In the genomic region with DNA sequence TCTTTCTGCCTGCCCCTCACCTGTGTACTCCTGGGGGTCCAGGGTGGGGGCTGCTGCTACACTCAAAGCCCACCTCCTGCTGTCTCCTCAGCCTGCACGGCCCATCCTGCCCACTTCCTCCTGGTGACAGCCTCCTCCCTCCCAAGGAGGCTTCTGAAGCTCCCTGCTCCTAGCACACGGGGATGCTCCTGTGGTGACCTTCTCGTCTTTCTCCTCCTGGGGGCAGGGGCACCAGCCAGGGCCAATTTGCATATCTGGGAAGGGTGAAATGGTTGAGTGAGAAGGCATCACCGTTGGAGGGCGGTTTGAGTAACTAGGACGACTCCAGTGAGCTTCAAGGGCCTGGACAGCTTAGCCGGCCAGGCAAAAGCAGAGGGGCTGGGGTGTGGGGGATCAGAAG, we compare ENCODE assay signal across 14 cellular contexts.
"Had no signal": no experiment of that assay in that cellular context is flagged by ENCODE, and none has a peak within 500 bp of the region (broad histone marks: within the 10 kb centered on the region; RNA-seq: fewer than 3 reads in every experiment).

No MANE protein-coding gene starts in this region.

- H3K27me3 ChIP-seq: adrenal gland, thyroid gland, vagina had no signal

- H3K4me1 ChIP-seq: adrenal gland, parathyroid adenoma, thyroid gland had no signal

- H3K9me3 Mint-ChIP-seq: activated CD8-positive, alpha-beta T cell treated with anti-CD3 and anti-CD28 coated beads for 36 hours; dendritic cell treated with granulocyte-macrophage colony-stimulating factor and Interleukin-4, amounts not matched to agents 40 ng/mL and 50 ng/mL, for 4 days; memory B cell; nephron progenitor cell had no signal

- H3K36me3 Mint-ChIP-seq: memory B cell had no signal

- DNase-seq: activated CD4-positive, CD25-positive, alpha-beta regulatory T cell treated with anti-CD3 and anti-CD28 coated beads, Interleukin-2, amount 50 U/mL, for 72 hours; activated CD8-positive, alpha-beta T cell treated with anti-CD3 and anti-CD28 coated beads for 36 hours; activated naive CD4-positive, alpha-beta T cell treated with anti-CD3 and anti-CD28 coated beads, Interleukin-2, amount 50 U/mL, for 16 hours; central memory CD4-positive, alpha-beta T cell; hippocampal formation; left colon; nephron progenitor cell had no signal

- H3K4me3 Mint-ChIP-seq: activated CD8-positive, alpha-beta T cell treated with anti-CD3 and anti-CD28 coated beads for 36 hours; dendritic cell treated with granulocyte-macrophage colony-stimulating factor and Interleukin-4, amounts not matched to agents 40 ng/mL and 50 ng/mL, for 4 days; memory B cell; nephron progenitor cell had no signal

- ATAC-seq: activated CD8-positive, alpha-beta T cell treated with anti-CD3 and anti-CD28 coated beads for 36 hours; left colon had no signal

- H3K4me1 Mint-ChIP-seq: memory B cell had no signal

- H3K27ac Mint-ChIP-seq: activated CD8-positive, alpha-beta T cell treated with anti-CD3 and anti-CD28 coated beads for 36 hours; dendritic cell treated with granulocyte-macrophage colony-stimulating factor and Interleukin-4, amounts not matched to agents 40 ng/mL and 50 ng/mL, for 4 days; memory B cell; nephron progenitor cell had no signal

- H3K36me3 ChIP-seq: adrenal gland, thyroid gland, vagina had no signal

- H3K27ac ChIP-seq: adrenal gland, parathyroid adenoma, thyroid gland, vagina had no signal

- H3K4me3 ChIP-seq: adrenal gland, skin epidermis, thyroid gland, vagina had no signal

- H3K9me3 ChIP-seq: adrenal gland, thyroid gland, vagina had no signal
